ENCODE assay signal across 28 cellular contexts in genomic region chr1:79226963-79227362, GRCh38.
"Had no signal": no experiment of that assay in that cellular context is flagged by ENCODE, and none has a peak within 500 bp of the region (broad histone marks: within the 10 kb centered on the region; RNA-seq: fewer than 3 reads in every experiment).

No MANE protein-coding gene starts in this region.

- H3K9me3 Mint-ChIP-seq: type B pancreatic cell had no signal

- H3K27ac Mint-ChIP-seq: stimulated activated effector memory CD8-positive, alpha-beta T cell treated with anti-CD3 and anti-CD28 coated beads, Interleukin-12 subunit alpha, Interleukin-12 subunit beta, amount 100 ng/mL, for 72 hours; stimulated activated memory B cell treated with anti-CD40 and anti-IgM and Interleukin-4, amounts not matched to agents 10 μg/mL and 1 μg/mL and 100 μg/mL, for 72 hours; stimulated activated naive B cell treated with anti-CD40 and anti-IgM and Interleukin-4, amounts not matched to agents 10 μg/mL and 1 μg/mL and 100 μg/mL, for 72 hours; stimulated activated naive CD8-positive, alpha-beta T cell treated with anti-CD3 and anti-CD28 coated beads, Interleukin-15, Interleukin-2, amounts not matched to agents 100 ng/mL and 50 ng/mL, for 24 hours; type B pancreatic cell had no signal

- FAIRE-seq: urothelium cell line had no signal

- H3K27me3 Mint-ChIP-seq: stimulated activated memory B cell treated with anti-CD40 and anti-IgM and Interleukin-4, amounts not matched to agents 10 μg/mL and 1 μg/mL and 100 μg/mL, for 72 hours; stimulated activated naive B cell treated with anti-CD40 and anti-IgM and Interleukin-4, amounts not matched to agents 10 μg/mL and 1 μg/mL and 100 μg/mL, for 72 hours; stimulated activated naive CD8-positive, alpha-beta T cell treated with anti-CD3 and anti-CD28 coated beads, Interleukin-15, Interleukin-2, amounts not matched to agents 100 ng/mL and 50 ng/mL, for 24 hours; type B pancreatic cell had no signal

- H3K9me3 ChIP-seq: suprapubic skin, testis, thoracic aorta, thyroid gland, tibial artery, tibial nerve, transverse colon, upper lobe of left lung, upper lobe of right lung, uterus, vagina had no signal

- H3K4me1 ChIP-seq: suprapubic skin, testis, thyroid gland, tibial artery, tibial nerve, transverse colon, upper lobe of left lung, upper lobe of right lung, uterus, vagina had no signal

- H3K4me1 Mint-ChIP-seq: stimulated activated effector memory CD8-positive, alpha-beta T cell treated with anti-CD3 and anti-CD28 coated beads, Interleukin-12 subunit alpha, Interleukin-12 subunit beta, amount 100 ng/mL, for 72 hours; stimulated activated memory B cell treated with anti-CD40 and anti-IgM and Interleukin-4, amounts not matched to agents 10 μg/mL and 1 μg/mL and 100 μg/mL, for 72 hours; stimulated activated naive B cell treated with anti-CD40 and anti-IgM and Interleukin-4, amounts not matched to agents 10 μg/mL and 1 μg/mL and 100 μg/mL, for 72 hours had no signal

- H3K4me3 ChIP-seq: suprapubic skin, testis, thoracic aorta, thyroid gland, tibial artery, tibial nerve, transverse colon, upper lobe of left lung, upper lobe of right lung, uterus, vagina had no signal

- ATAC-seq: stimulated activated effector memory CD8-positive, alpha-beta T cell treated with anti-CD3 and anti-CD28 coated beads, Interleukin-12 subunit alpha, Interleukin-12 subunit beta, amount 100 ng/mL, for 72 hours; stimulated activated memory B cell treated with anti-CD40 and anti-IgM and Interleukin-4, amounts not matched to agents 10 μg/mL and 1 μg/mL and 100 μg/mL, for 72 hours; stimulated activated naive B cell treated with anti-CD40 and anti-IgM and Interleukin-4, amounts not matched to agents 10 μg/mL and 1 μg/mL and 100 μg/mL, for 72 hours; stimulated activated naive CD8-positive, alpha-beta T cell treated with anti-CD3 and anti-CD28 coated beads, Interleukin-15, Interleukin-2, amounts not matched to agents 100 U/mL and 50 U/mL, for 24 hours; upper lobe of right lung had no signal

- H3K27ac ChIP-seq: suprapubic skin, testis, thoracic aorta, thyroid gland, tibial artery, tibial nerve, transverse colon, upper lobe of left lung, upper lobe of right lung, uterus, vagina had no signal

- H3K27me3 ChIP-seq: suprapubic skin, testis, thyroid gland, tibial artery, tibial nerve, transverse colon, upper lobe of left lung, upper lobe of right lung, uterus, vagina had no signal

- H3K36me3 ChIP-seq: suprapubic skin, thoracic aorta, thyroid gland, tibial artery, tibial nerve, transverse colon, upper lobe of left lung, upper lobe of right lung, vagina had no signal

- DNase-seq: stimulated activated CD4-positive, alpha-beta T cell treated with anti-CD3 and anti-CD28 coated beads, Interleukin-1b, Interleukin-23, amount 100 ng/mL, for 48 hours; stimulated activated CD4-positive, alpha-beta T cell treated with anti-CD3 and anti-CD28 coated beads, Interleukin-2, amount 100 ng/mL, for 24 hours; stimulated activated CD4-positive, alpha-beta T cell treated with anti-CD3 and anti-CD28 coated beads, Interleukin-2, amount 100 ng/mL, for 48 hours; stimulated activated CD4-positive, alpha-beta T cell treated with anti-CD3 and anti-CD28 coated beads, Interleukin-4, amount 100 ng/mL, for 1 hour; stimulated activated CD4-positive, alpha-beta T cell treated with anti-CD3 and anti-CD28 coated beads, Interleukin-4, amount 100 ng/mL, for 24 hours; stimulated activated CD4-positive, alpha-beta T cell treated with anti-CD3 and anti-CD28 coated beads, Interleukin-4, amount 100 ng/mL, for 4 hours; stimulated activated CD8-positive, alpha-beta memory T cell treated with anti-CD3 and anti-CD28 coated beads, Interleukin-4, amount 100 ng/mL, for 48 hours; stimulated activated naive B cell treated with anti-CD40 and anti-IgM and Interleukin-4, amounts not matched to agents 10 μg/mL and 1 μg/mL and 100 μg/mL, for 72 hours; stimulated activated naive CD4-positive, alpha-beta T cell; stimulated activated naive CD4-positive, alpha-beta T cell treated with Interleukin-2 at 50 U/mL for 16 hours; stimulated activated naive CD8-positive, alpha-beta T cell treated with anti-CD3 and anti-CD28 coated beads, Interleukin-15, Interleukin-2, amounts not matched to agents 100 U/mL and 50 U/mL, for 24 hours; substantia nigra; testis; thyroid gland; tibial artery; transverse colon; upper lobe of left lung; upper lobe of right lung; uterus had no signal

- H3K4me3 Mint-ChIP-seq: stimulated activated effector memory CD8-positive, alpha-beta T cell treated with anti-CD3 and anti-CD28 coated beads, Interleukin-12 subunit alpha, Interleukin-12 subunit beta, amount 100 ng/mL, for 72 hours; stimulated activated memory B cell treated with anti-CD40 and anti-IgM and Interleukin-4, amounts not matched to agents 10 μg/mL and 1 μg/mL and 100 μg/mL, for 72 hours; stimulated activated naive B cell treated with anti-CD40 and anti-IgM and Interleukin-4, amounts not matched to agents 10 μg/mL and 1 μg/mL and 100 μg/mL, for 72 hours; stimulated activated naive CD8-positive, alpha-beta T cell treated with anti-CD3 and anti-CD28 coated beads, Interleukin-15, Interleukin-2, amounts not matched to agents 100 ng/mL and 50 ng/mL, for 24 hours; type B pancreatic cell had no signal

- H3K36me3 Mint-ChIP-seq: stimulated activated effector memory CD8-positive, alpha-beta T cell treated with anti-CD3 and anti-CD28 coated beads, Interleukin-12 subunit alpha, Interleukin-12 subunit beta, amount 100 ng/mL, for 72 hours; stimulated activated memory B cell treated with anti-CD40 and anti-IgM and Interleukin-4, amounts not matched to agents 10 μg/mL and 1 μg/mL and 100 μg/mL, for 72 hours; stimulated activated naive B cell treated with anti-CD40 and anti-IgM and Interleukin-4, amounts not matched to agents 10 μg/mL and 1 μg/mL and 100 μg/mL, for 72 hours had no signal
